ENCODE assay signal across 8 cellular contexts in the genomic region with DNA sequence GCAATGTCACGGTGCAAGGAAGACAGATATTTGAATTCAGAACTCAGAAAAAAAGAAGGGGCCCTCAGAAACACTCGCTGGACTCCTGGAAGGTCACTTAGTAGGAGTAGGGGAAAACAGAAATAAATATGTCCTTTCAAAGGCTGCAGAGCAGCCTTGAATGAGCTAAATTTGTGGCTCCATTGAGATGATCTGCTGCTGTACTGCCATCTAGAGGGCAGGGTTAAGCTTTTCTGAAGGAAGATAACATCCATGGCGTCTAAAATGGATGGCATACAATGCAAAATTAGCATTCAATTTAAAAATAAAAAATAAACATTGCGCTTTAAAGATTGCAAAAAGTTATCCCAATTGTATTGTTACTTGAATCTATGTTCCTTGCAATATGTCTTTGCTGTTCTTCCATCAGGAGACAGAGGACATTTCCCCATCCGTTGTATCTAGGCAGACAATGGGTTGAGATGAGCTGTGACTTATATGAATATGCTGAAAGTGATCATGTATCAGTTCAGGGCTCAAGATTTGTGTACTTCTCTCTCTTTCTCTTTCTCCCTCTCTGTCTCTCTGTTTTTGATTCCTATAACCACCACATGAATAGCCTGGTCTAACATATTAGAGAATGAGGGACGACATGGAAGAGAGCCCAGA.
DNase-seq lines count a peak whose midpoint lies in the region; ATAC-seq and TF ChIP-seq lines count a peak whose summit lies in the region.

No MANE protein-coding gene starts in this region.

- peak; percentile 23 for TF ChIP-seq CTCF in brain microvascular endothelial cell (IDR thresholded peaks at IDR 0.05; ENCODE audit: low read depth, low read length, missing control alignments)

- no peaks in the 10 kb centered on the region for H3K36me3 ChIP-seq in brain microvascular endothelial cell (replicated peaks)

- no peaks in the 10 kb centered on the region for H3K36me3 Mint-ChIP-seq in stimulated activated naive B cell treated with anti-CD40 and anti-IgM and Interleukin-4, amounts not matched to agents 10 μg/mL and 1 μg/mL and 100 μg/mL, for 72 hours

- no peak overlapping the region for H3K4me3 Mint-ChIP-seq in stimulated activated naive B cell treated with anti-CD40 and anti-IgM and Interleukin-4, amounts not matched to agents 10 μg/mL and 1 μg/mL and 100 μg/mL, for 72 hours

- H3K4me3 ChIP-seq in brain microvascular endothelial cell (ENCODE audit: low read depth, low read length): no peak overlapping the region

- peaks cover 0 to 5% of the 10 kb centered on the region in 2 donors for H3K9me3 Mint-ChIP-seq in stimulated activated naive B cell treated with anti-CD40 and anti-IgM and Interleukin-4, amounts not matched to agents 10 μg/mL and 1 μg/mL and 100 μg/mL, for 72 hours

- H3K4me1 Mint-ChIP-seq in stimulated activated naive B cell treated with anti-CD40 and anti-IgM and Interleukin-4, amounts not matched to agents 10 μg/mL and 1 μg/mL and 100 μg/mL, for 72 hours: no peaks in the 10 kb centered on the region

- in situ Hi-C loops in brain microvascular endothelial cell (cut with HindIII; ENCODE audit: low pct_ligation_motif_present, low sequenced_read_pairs): no loop called here

- no peak overlapping the region for H3K27ac ChIP-seq in brain microvascular endothelial cell

- H3K27me3 Mint-ChIP-seq in stimulated activated naive B cell treated with anti-CD40 and anti-IgM and Interleukin-4, amounts not matched to agents 10 μg/mL and 1 μg/mL and 100 μg/mL, for 72 hours: no peaks in the 10 kb centered on the region

- ATAC-seq in GM21515 (IDR thresholded peaks at IDR 0.05; ENCODE audit: unreplicated experiment) (peak; percentile 83), GM18907 (IDR thresholded peaks at IDR 0.05; ENCODE audit: unreplicated experiment) (no peak)
- peak; percentile 51 to 52 for ATAC-seq in stimulated activated naive B cell treated with anti-CD40 and anti-IgM and Interleukin-4, amounts not matched to agents 10 μg/mL and 1 μg/mL and 100 μg/mL, for 72 hours (replicated peaks)

- DNase-seq in DMS53 (lab: John Stamatoyannopoulos, UW) (peak; percentile 75), HT-29 (ENCODE audit: low spot score) (peak; percentile 38), brain microvascular endothelial cell (no peak), GOT3 (lab: John Stamatoyannopoulos, UW) (no peak)
- DNase-seq in stimulated activated naive B cell treated with anti-CD40 and anti-IgM and Interleukin-4, amounts not matched to agents 10 μg/mL and 1 μg/mL and 100 μg/mL, for 72 hours: no peak
- no peak for DNase-seq in activated CD8-positive, alpha-beta memory T cell treated with anti-CD3 and anti-CD28 coated beads, Interleukin-2, amount 50 U/mL, for 48 hours

- no peak overlapping the region for H3K27ac Mint-ChIP-seq in stimulated activated naive B cell treated with anti-CD40 and anti-IgM and Interleukin-4, amounts not matched to agents 10 μg/mL and 1 μg/mL and 100 μg/mL, for 72 hours

- no peaks in the 10 kb centered on the region for H3K27me3 ChIP-seq in brain microvascular endothelial cell (replicated peaks)

Comparison
In these comparisons a context has a peak if more than half of its experiments do, and no peak if none do; other contexts are left out.
1. DNase-seq: peak in DMS53 (single experiment) and HT-29 (single experiment); none in brain microvascular endothelial cell (single experiment), stimulated activated naive B cell treated with anti-CD40 and anti-IgM and Interleukin-4, amounts not matched to agents 10 μg/mL and 1 μg/mL and 100 μg/mL, for 72 hours (single experiment), activated CD8-positive, alpha-beta memory T cell treated with anti-CD3 and anti-CD28 coated beads, Interleukin-2, amount 50 U/mL, for 48 hours (single experiment) and GOT3 (single experiment).